ENCODE assay signal across 15 cellular contexts in the genomic region with DNA sequence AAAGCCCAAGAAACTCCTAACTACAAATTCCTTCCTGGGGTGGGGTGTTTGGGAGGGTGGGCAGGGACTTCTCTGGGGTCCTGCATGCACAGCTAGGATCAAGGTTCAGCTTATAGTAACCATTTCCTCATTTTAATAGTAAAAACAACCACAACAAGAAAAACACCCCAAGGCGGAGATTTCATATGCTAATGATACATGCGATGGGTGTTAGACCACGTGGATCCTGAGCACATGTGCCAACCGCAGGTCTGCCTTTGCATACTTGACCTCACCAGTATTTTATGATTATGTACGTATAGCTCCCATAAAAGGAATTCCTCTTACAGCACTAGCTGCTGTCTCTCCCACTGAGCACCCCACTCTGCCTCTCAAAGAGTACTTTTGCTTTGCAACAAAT. TPM values are rescaled to one million over a fixed set of nuclear protein-coding genes. Genes with fewer than 3 reads are reported as not detected.
A peak's percentile ranks its signal among the peaks of the same experiment; 100 is the strongest.
DNase-seq lines count a peak whose midpoint lies in the region; ATAC-seq and TF ChIP-seq lines count a peak whose summit lies in the region.
"Had no signal": no experiment of that assay in that cellular context is flagged by ENCODE, and none has a peak within 500 bp of the region (broad histone marks: within the 10 kb centered on the region; RNA-seq: fewer than 3 reads in every experiment).

No MANE protein-coding gene starts in this region.

- no peak overlapping the region for H3K27ac ChIP-seq in BLaER1 treated with 17β-estradiol and CSF1 and Interleukin-3, amounts not matched to agents 10 nM and 100 nM
- no peak overlapping the region for H3K27ac ChIP-seq in CD4-positive, alpha-beta T cell (ENCODE audit: low read depth, low read length)
- H3K27ac ChIP-seq: SJSA1 had no signal

- H3K9me3 Mint-ChIP-seq in IgD-negative memory B cell, result peaks cover 0 to 7% (median 0%) of the 10 kb centered on the region in 3 donors
- H3K9me3 Mint-ChIP-seq in CD4-positive, alpha-beta T cell, result peaks cover 1% of the 10 kb centered on the region

- CTCF ChIA-PET in CD4-positive, alpha-beta T cell (lab: Charles Lee), result no interaction called here

- H4K20me1 ChIP-seq in BLaER1 treated with 17β-estradiol and CSF1 and Interleukin-3, amounts not matched to agents 10 nM and 100 nM, result no peaks in the 10 kb centered on the region

- TF ChIP-seq CTCF in fibroblast of villous mesenchyme (IDR thresholded peaks at IDR 0.05; ENCODE audit: insufficient read depth, low read depth, low read length), result no peak
- TF ChIP-seq CTCF in CD4-positive, alpha-beta T cell (IDR thresholded peaks at IDR 0.05), result no peak

- H3K4me3 Mint-ChIP-seq in IgD-negative memory B cell, result peak overlapping the region in 3 of 4 donors; percentile 1 to 56 (median 44)
- no peak overlapping the region for H3K4me3 Mint-ChIP-seq in CD4-positive, alpha-beta T cell
- H3K4me3 Mint-ChIP-seq: T-cell had no signal

- H3K9me3 ChIP-seq in BLaER1 treated with 17β-estradiol and CSF1 and Interleukin-3, amounts not matched to agents 10 nM and 100 nM (replicated peaks in 1 of 11), result peaks cover 34 to 53% (median 42%) of the 10 kb centered on the region in 11 experiments
- H3K9me3 ChIP-seq in CD4-positive, alpha-beta T cell (ENCODE audit: control insufficient read depth, low read length), result no peaks in the 10 kb centered on the region
- H3K9me3 ChIP-seq: SJSA1 had no signal

- H3K4me1 ChIP-seq in BLaER1 treated with 17β-estradiol and CSF1 and Interleukin-3, amounts not matched to agents 10 nM and 100 nM, result peaks cover 9 to 44% (median 23%) of the 10 kb centered on the region in 10 experiments
- H3K4me1 ChIP-seq: SJSA1 had no signal

- H3K27me3 ChIP-seq in BLaER1 treated with 17β-estradiol and CSF1 and Interleukin-3, amounts not matched to agents 10 nM and 100 nM, result no peaks in the 10 kb centered on the region
- no peaks in the 10 kb centered on the region for H3K27me3 ChIP-seq in CD4-positive, alpha-beta T cell (ENCODE audit: control insufficient read depth, insufficient read depth, low read length)
- H3K27me3 ChIP-seq: SJSA1 had no signal

- DNase-seq in NOMO-1 treated with dmso at 0.1 percent for 144 hours (lab: John Stamatoyannopoulos, UW; ENCODE audit: unreplicated experiment) (peak; percentile 56), fibroblast of villous mesenchyme (ENCODE audit: low read depth) (peak; percentile 33)
- no peak for DNase-seq in CD4-positive, alpha-beta T cell
- DNase-seq in stimulated activated CD4-positive, alpha-beta T cell treated with anti-CD3 and anti-CD28 coated beads, Interleukin-1b, Interleukin-23, amount 100 ng/mL, for 48 hours, result no peak
- DNase-seq: DND-41, H7, NCI-H1105, NCI-H187, NCI-H446, T-cell had no signal

- no peak for ATAC-seq in CD4-positive, alpha-beta T cell (ENCODE audit: poor library complexity)
- ATAC-seq in GM21526 (IDR thresholded peaks at IDR 0.05; ENCODE audit: low FRiP score, unreplicated experiment) (no peak), GM18517 (IDR thresholded peaks at IDR 0.05; ENCODE audit: unreplicated experiment) (no peak)
- ATAC-seq: T-cell had no signal

- peaks cover 0 to 6% (median 0%) of the 10 kb centered on the region in 11 experiments; a peak in 2 of 22 replicates for H3K36me3 ChIP-seq in BLaER1 treated with 17β-estradiol and CSF1 and Interleukin-3, amounts not matched to agents 10 nM and 100 nM
- H3K36me3 ChIP-seq: SJSA1 had no signal

- POLR2A ChIA-PET in CD4-positive, alpha-beta T cell (lab: Charles Lee), result interaction anchor here (1.1 kb wide), 1 partner anchor 102 kb away, joined by 3 read pairs; no protein-coding TSS in a partner anchor

- peaks cover 2 to 39% (median 32%) of the 10 kb centered on the region in 3 donors for H3K4me1 Mint-ChIP-seq in IgD-negative memory B cell
- H3K4me1 Mint-ChIP-seq in CD4-positive, alpha-beta T cell (ENCODE audit: low read depth), result peaks cover 31% of the 10 kb centered on the region

- peaks cover 9% of the 10 kb centered on the region for H3K27me3 Mint-ChIP-seq in IgD-negative memory B cell
- H3K27me3 Mint-ChIP-seq in CD4-positive, alpha-beta T cell, result no peaks in the 10 kb centered on the region

- H3K36me3 Mint-ChIP-seq in IgD-negative memory B cell, result no peaks in the 10 kb centered on the region
- no peaks in the 10 kb centered on the region for H3K36me3 Mint-ChIP-seq in CD4-positive, alpha-beta T cell (ENCODE audit: low read depth)

- intact Hi-C loops in CD4-positive, alpha-beta T cell (cut with DNase I, micrococcal nuclease), result no loop called here

- peak overlapping the region in 6 of 11 experiments; percentile 17 to 74 (median 37); a peak in 9 of 22 replicates for H3K4me2 ChIP-seq in BLaER1 treated with 17β-estradiol and CSF1 and Interleukin-3, amounts not matched to agents 10 nM and 100 nM

- no peak overlapping the region for H3K4me3 ChIP-seq in BLaER1 treated with 17β-estradiol and CSF1 and Interleukin-3, amounts not matched to agents 10 nM and 100 nM
- no peak overlapping the region for H3K4me3 ChIP-seq in fibroblast of villous mesenchyme (ENCODE audit: low read depth, low read length)
- H3K4me3 ChIP-seq: SJSA1 had no signal

- no peak overlapping the region for H3K9ac ChIP-seq in BLaER1 treated with 17β-estradiol and CSF1 and Interleukin-3, amounts not matched to agents 10 nM and 100 nM

- H3K27ac Mint-ChIP-seq in IgD-negative memory B cell, result peak overlapping the region; percentile 37 to 90 (median 89)
- no peak overlapping the region for H3K27ac Mint-ChIP-seq in CD4-positive, alpha-beta T cell

RNA-seq across cellular contexts. Expression of a gene that starts 1.9 kb away (rescaled TPM):
- polyA plus RNA-seq in IgD-negative memory B cell, result not detected
- total RNA-seq in fibroblast of villous mesenchyme, result not detected in 2 replicates
- not detected for total RNA-seq in CD4-positive, alpha-beta T cell
- total RNA-seq: H7, SJSA1, T-cell had no signal

RNA-seq across cellular contexts. Expression of a gene that starts 7.7 kb away (rescaled TPM):
- not detected for polyA plus RNA-seq in IgD-negative memory B cell
- total RNA-seq in fibroblast of villous mesenchyme, result not detected in 2 replicates
- total RNA-seq in CD4-positive, alpha-beta T cell, result not detected
- total RNA-seq: H7, SJSA1, T-cell had no signal

RNA-seq across cellular contexts. Expression of a gene that starts 11.1 kb away (rescaled TPM):
- not detected for polyA plus RNA-seq in IgD-negative memory B cell
- not detected in 2 replicates for total RNA-seq in fibroblast of villous mesenchyme
- not detected for total RNA-seq in CD4-positive, alpha-beta T cell
- total RNA-seq: H7, SJSA1, T-cell had no signal

RNA-seq across cellular contexts. Expression of a gene that starts 14.3 kb away (rescaled TPM):
- not detected for polyA plus RNA-seq in IgD-negative memory B cell
- not detected in 2 replicates for total RNA-seq in fibroblast of villous mesenchyme
- total RNA-seq in CD4-positive, alpha-beta T cell, result not detected
- total RNA-seq: H7, SJSA1, T-cell had no signal

RNA-seq across cellular contexts. Expression of a gene that starts 18.4 kb away (rescaled TPM):
- polyA plus RNA-seq in IgD-negative memory B cell, result not detected
- not detected in 2 replicates for total RNA-seq in fibroblast of villous mesenchyme
- not detected for total RNA-seq in CD4-positive, alpha-beta T cell
- total RNA-seq: H7, SJSA1, T-cell had no signal

Comparison
In these comparisons a context has a peak if more than half of its experiments do, and no peak if none do; other contexts are left out.
1. DNase-seq: peak in NOMO-1 treated with dmso at 0.1 percent for 144 hours (single experiment) and fibroblast of villous mesenchyme (single experiment); none in CD4-positive, alpha-beta T cell (0 of 10) and stimulated activated CD4-positive, alpha-beta T cell treated with anti-CD3 and anti-CD28 coated beads, Interleukin-1b, Interleukin-23, amount 100 ng/mL, for 48 hours (single experiment).